8 cellular contexts compared by ENCODE assay signal in the genomic region with DNA sequence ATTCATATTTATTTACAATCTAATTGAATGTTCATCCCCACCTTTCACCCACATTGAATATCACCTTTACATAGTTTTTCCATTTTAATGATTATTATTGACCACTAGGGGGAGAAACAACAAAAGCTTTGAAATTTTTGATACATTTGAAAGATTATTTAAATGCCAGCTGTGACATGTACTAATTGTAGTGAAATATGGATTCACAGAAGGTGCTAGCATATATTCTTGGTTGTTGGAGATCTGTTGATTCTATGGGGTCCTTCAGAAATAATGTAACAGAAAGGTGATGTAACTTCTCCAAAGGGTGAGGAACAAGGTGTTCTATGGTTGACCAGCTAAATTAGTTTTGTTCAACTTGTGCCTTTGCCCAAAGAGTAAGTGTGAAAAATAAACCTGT. TPM values are rescaled to one million over a fixed set of nuclear protein-coding genes. Genes with fewer than 3 reads are reported as not detected.
DNase-seq lines count a peak whose midpoint lies in the region; ATAC-seq and TF ChIP-seq lines count a peak whose summit lies in the region.

No MANE protein-coding gene starts in this region.

- no peaks in the 10 kb centered on the region for H3K36me3 Mint-ChIP-seq in type B pancreatic cell

- H3K9me3 Mint-ChIP-seq in type B pancreatic cell = no peaks in the 10 kb centered on the region

- peak; percentile 89 for TF ChIP-seq CTCF in type B pancreatic cell (conservative IDR thresholded peaks at IDR 0.05)

- H3K4me3 Mint-ChIP-seq in type B pancreatic cell = no peak overlapping the region

- no peak overlapping the region for H3K27ac Mint-ChIP-seq in type B pancreatic cell

- DNase-seq in COLO829 (ENCODE audit: low spot score) = peak; percentile 42
- DNase-seq in SHP77 (lab: John Stamatoyannopoulos, UW) = peak; percentile 33 to 54
- peak; percentile 9 for DNase-seq in glomerular endothelial cell (ENCODE audit: extremely low read depth, low read depth, low spot score)
- no peak for DNase-seq in type B pancreatic cell (ENCODE audit: extremely low spot score, unreplicated experiment)
- DNase-seq in activated CD4-positive, alpha-beta T cell treated with anti-CD3 and anti-CD28 coated beads, Interleukin-2, amount 50 U/mL, for 1 hour = no peak

- H3K4me1 Mint-ChIP-seq in type B pancreatic cell (ENCODE audit: unreplicated experiment) = peaks cover 8% of the 10 kb centered on the region

- TF ChIP-seq RAD21 in Ishikawa (IDR thresholded peaks at IDR 0.05; ENCODE audit: low read depth) = peak; percentile 61

- ATAC-seq in HG02798 (IDR thresholded peaks at IDR 0.05; ENCODE audit: poor library complexity, unreplicated experiment) (no peak), HG02870 (IDR thresholded peaks at IDR 0.05; ENCODE audit: unreplicated experiment) (no peak)

- H3K27me3 Mint-ChIP-seq in type B pancreatic cell = no peaks in the 10 kb centered on the region

- no peak for TF ChIP-seq EP300 in Ishikawa (IDR thresholded peaks at IDR 0.05; ENCODE audit: borderline replicate concordance)

TF ChIP-seq in Ishikawa, 13 proteins besides CTCF, POLR2A, EP300 and RAD21:
- TF ChIP-seq YY1 (IDR thresholded peaks at IDR 0.05; ENCODE audit: low read depth) (no peak), TCF12 (IDR thresholded peaks at IDR 0.05; ENCODE audit: low read depth) (no peak), FOXM1 (IDR thresholded peaks at IDR 0.05; ENCODE audit: borderline replicate concordance, low read depth) (no peak), EGR1 (IDR thresholded peaks at IDR 0.05) (no peak), CREB1 (IDR thresholded peaks at IDR 0.05; ENCODE audit: low read depth) (no peak)
- TF ChIP-seq, protein P1, sequence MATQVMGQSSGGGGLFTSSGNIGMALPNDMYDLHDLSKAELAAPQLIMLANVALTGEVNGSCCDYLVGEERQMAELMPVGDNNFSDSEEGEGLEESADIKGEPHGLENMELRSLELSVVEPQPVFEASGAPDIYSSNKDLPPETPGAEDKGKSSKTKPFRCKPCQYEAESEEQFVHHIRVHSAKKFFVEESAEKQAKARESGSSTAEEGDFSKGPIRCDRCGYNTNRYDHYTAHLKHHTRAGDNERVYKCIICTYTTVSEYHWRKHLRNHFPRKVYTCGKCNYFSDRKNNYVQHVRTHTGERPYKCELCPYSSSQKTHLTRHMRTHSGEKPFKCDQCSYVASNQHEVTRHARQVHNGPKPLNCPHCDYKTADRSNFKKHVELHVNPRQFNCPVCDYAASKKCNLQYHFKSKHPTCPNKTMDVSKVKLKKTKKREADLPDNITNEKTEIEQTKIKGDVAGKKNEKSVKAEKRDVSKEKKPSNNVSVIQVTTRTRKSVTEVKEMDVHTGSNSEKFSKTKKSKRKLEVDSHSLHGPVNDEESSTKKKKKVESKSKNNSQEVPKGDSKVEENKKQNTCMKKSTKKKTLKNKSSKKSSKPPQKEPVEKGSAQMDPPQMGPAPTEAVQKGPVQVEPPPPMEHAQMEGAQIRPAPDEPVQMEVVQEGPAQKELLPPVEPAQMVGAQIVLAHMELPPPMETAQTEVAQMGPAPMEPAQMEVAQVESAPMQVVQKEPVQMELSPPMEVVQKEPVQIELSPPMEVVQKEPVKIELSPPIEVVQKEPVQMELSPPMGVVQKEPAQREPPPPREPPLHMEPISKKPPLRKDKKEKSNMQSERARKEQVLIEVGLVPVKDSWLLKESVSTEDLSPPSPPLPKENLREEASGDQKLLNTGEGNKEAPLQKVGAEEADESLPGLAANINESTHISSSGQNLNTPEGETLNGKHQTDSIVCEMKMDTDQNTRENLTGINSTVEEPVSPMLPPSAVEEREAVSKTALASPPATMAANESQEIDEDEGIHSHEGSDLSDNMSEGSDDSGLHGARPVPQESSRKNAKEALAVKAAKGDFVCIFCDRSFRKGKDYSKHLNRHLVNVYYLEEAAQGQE (IDR thresholded peaks at IDR 0.05; ENCODE audit: low read depth) = no peak

RNA-seq across cellular contexts. Expression of gene GPR33, which starts 22.4 kb away (rescaled TPM):
- total RNA-seq in glomerular endothelial cell (not detected in 2 replicates), type B pancreatic cell (ENCODE audit: low replicate concordance) (not detected in 2 replicates)

RNA-seq across cellular contexts. Expression of gene NUBPL, which starts 51.0 kb away (rescaled TPM):
- 7.6 and 13.1 TPM in 2 replicates for total RNA-seq in glomerular endothelial cell
- total RNA-seq in type B pancreatic cell (ENCODE audit: low replicate concordance) = 14.5 and 16.5 TPM in 2 replicates

RNA-seq across cellular contexts. Expression of gene DTD2, which starts 52.9 kb away (rescaled TPM):
- total RNA-seq in glomerular endothelial cell (13.4 and 18.0 TPM in 2 replicates), type B pancreatic cell (ENCODE audit: low replicate concordance) (23.2 and 26.5 TPM in 2 replicates)

Comparison
In these comparisons a context has a peak if more than half of its experiments do, and no peak if none do; other contexts are left out.
1. DNase-seq: peak in COLO829 (single experiment), SHP77 (2 of 2) and glomerular endothelial cell (single experiment); none in type B pancreatic cell (single experiment) and activated CD4-positive, alpha-beta T cell treated with anti-CD3 and anti-CD28 coated beads, Interleukin-2, amount 50 U/mL, for 1 hour (single experiment).